In the genomic region with DNA sequence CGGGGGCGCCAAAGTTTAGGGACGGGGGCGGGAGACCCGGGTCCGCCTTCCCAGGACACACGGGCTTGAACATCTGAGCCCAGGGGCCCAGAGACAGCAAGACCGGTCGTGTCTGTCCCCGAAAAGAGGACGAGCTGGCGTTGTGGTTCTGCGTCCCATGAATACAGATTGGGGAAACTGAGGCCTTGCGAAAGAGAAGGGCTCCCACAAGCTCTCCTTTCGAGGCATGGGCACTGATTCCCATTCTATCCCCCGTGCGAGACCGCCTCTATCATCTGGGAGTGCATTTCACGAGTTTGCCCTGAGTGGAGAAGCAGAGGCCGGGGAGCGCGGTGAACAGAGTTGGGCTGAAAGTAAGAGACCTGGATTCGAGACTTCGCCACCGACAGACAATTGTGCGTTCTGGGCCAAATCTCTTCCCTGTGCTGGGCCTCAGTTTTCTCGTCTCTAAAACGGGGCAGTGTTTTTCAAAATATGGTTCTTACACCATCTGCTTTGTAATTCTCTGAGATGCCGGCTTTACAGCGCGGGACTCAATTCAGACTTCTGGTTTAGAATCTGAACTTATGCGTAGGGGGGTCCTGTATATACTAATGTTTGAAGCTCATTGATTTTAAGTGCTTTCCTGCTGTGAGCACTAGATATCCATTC, we compare ENCODE assay signal across 8 cellular contexts. TPM values are rescaled to one million over a fixed set of nuclear protein-coding genes. Genes with fewer than 3 reads are reported as not detected.
A peak's percentile ranks its signal among the peaks of the same experiment; 100 is the strongest.
DNase-seq lines count a peak whose midpoint lies in the region; ATAC-seq, FAIRE-seq and TF ChIP-seq lines count a peak whose summit lies in the region.

No MANE protein-coding gene starts in this region.

- H3K4me3 ChIP-seq in astrocyte (ENCODE audit: insufficient read depth, low read depth, low read length), result peak overlapping the region; percentile 94

- H4K20me1 ChIP-seq in astrocyte (ENCODE audit: insufficient read depth, low read length), result peaks cover 8% of the 10 kb centered on the region

- H3K9ac ChIP-seq in astrocyte (ENCODE audit: low read length), result peak overlapping the region; percentile 92

- H3K4me3 Mint-ChIP-seq in astrocyte (ENCODE audit: unreplicated experiment) (peak overlapping the region; percentile 99), immature natural killer cell (peak overlapping the region; percentile 93 to 100 (median 99))

- H3K36me3 ChIP-seq in KOPT-K1 (ENCODE audit: insufficient read depth, low read length) (peaks cover 14% of the 10 kb centered on the region; the same call in 1 of the 2 replicates), astrocyte (ENCODE audit: insufficient read depth, low read length) (peaks cover 2% of the 10 kb centered on the region)

- H3K9me3 Mint-ChIP-seq in astrocyte (ENCODE audit: unreplicated experiment), result peaks cover 5% of the 10 kb centered on the region
- no peaks in the 10 kb centered on the region for H3K9me3 Mint-ChIP-seq in immature natural killer cell

- H2AFZ ChIP-seq in astrocyte (ENCODE audit: low read depth, low read length), result peak overlapping the region; percentile 81

- peak overlapping the region; percentile 89 for H3K4me2 ChIP-seq in astrocyte (ENCODE audit: low read length)

- H3K36me3 Mint-ChIP-seq in astrocyte (ENCODE audit: low read depth, unreplicated experiment) (peaks cover 2% of the 10 kb centered on the region), immature natural killer cell (peaks cover 0 to 4% (median 0%) of the 10 kb centered on the region in 3 donors)

- H3K27me3 Mint-ChIP-seq in astrocyte (ENCODE audit: low read depth, unreplicated experiment) (peaks cover 12% of the 10 kb centered on the region), immature natural killer cell (ENCODE audit: low read depth in 3 of 3) (peaks cover 3 to 8% (median 4%) of the 10 kb centered on the region in 3 donors)

- H3K9me3 ChIP-seq in KOPT-K1 (ENCODE audit: insufficient read depth, low read length, poor library complexity, severe bottlenecking), result no peaks in the 10 kb centered on the region
- H3K9me3 ChIP-seq in astrocyte (ENCODE audit: insufficient read depth, low read depth, low read length), result no peaks in the 10 kb centered on the region

- intact Hi-C loops in Right ventricle myocardium inferior (cut with DNase I) (loop anchor here (5.0 kb wide), 2 partner anchors 72 to 193 kb away; partner anchors contain the start of genes MORC2 and TUG1), cardiac septum (cut with DNase I) (no loop called here)

- DNase-seq in Right ventricle myocardium inferior (ENCODE audit: missing footprints) (no peak), cardiac septum (ENCODE audit: low spot score) (no peak), astrocyte (ENCODE audit: low read depth) (peak; percentile 14), immature natural killer cell (no peak), DMS114 treated with DMSO at 0.1 percent for 48 hours (lab: John Stamatoyannopoulos, UW; ENCODE audit: unreplicated experiment) (no peak), activated gamma-delta T cell (lab: John Stamatoyannopoulos, UW) (no peak)
- peak; percentile 15 for DNase-seq in stimulated activated CD4-positive, alpha-beta T cell treated with anti-CD3 and anti-CD28 coated beads, Interleukin-4, amount 100 ng/mL, for 24 hours

- TF ChIP-seq CTCF in astrocyte (IDR thresholded peaks at IDR 0.05; ENCODE audit: insufficient read depth, low read depth, low read length), result no peak

- peaks cover 46% of the 10 kb centered on the region for H3K79me2 ChIP-seq in astrocyte (ENCODE audit: insufficient read depth, low read length)

- no peaks in the 10 kb centered on the region for H3K27me3 ChIP-seq in astrocyte (ENCODE audit: insufficient read depth, low read length)

- peaks cover 14% of the 10 kb centered on the region for H3K4me1 ChIP-seq in astrocyte (ENCODE audit: insufficient read depth, low read length)

- H3K27ac ChIP-seq in KOPT-K1 (ENCODE audit: low read depth, low read length, poor library complexity, severe bottlenecking) (peak overlapping the region; percentile 55), astrocyte (ENCODE audit: low read depth, low read length) (peak overlapping the region; percentile 76)

- no peak for FAIRE-seq in astrocyte (lab: Jason Lieb, UNC)

- H3K4me1 Mint-ChIP-seq in astrocyte (ENCODE audit: low read depth, unreplicated experiment) (peaks cover 19% of the 10 kb centered on the region), immature natural killer cell (peaks cover 38 to 48% of the 10 kb centered on the region in 2 donors)

- H3K27ac Mint-ChIP-seq in astrocyte (ENCODE audit: unreplicated experiment), result peak overlapping the region; percentile 98
- H3K27ac Mint-ChIP-seq in immature natural killer cell, result peak overlapping the region; percentile 85 to 99 (median 99)

- peak; percentile 40 for ATAC-seq in Right ventricle myocardium inferior

RNA-seq across cellular contexts. Expression of gene RNF185, which starts 0.5 kb away (rescaled TPM):
- total RNA-seq in Right ventricle myocardium inferior (20.1 TPM), cardiac septum (21.3 TPM), astrocyte (28.9 and 29.3 TPM in 2 replicates)
- 10 to 100 TPM; 12.8 to 27.3 (median 20.1) TPM for polyA plus RNA-seq in immature natural killer cell

RNA-seq across cellular contexts. Expression of gene PLA2G3, which starts 20.1 kb away (rescaled TPM):
- total RNA-seq in Right ventricle myocardium inferior (not detected), cardiac septum (not detected), astrocyte (not detected in 2 replicates)
- polyA plus RNA-seq in immature natural killer cell, result not detected

RNA-seq across cellular contexts. Expression of gene INPP5J, which starts 37.7 kb away (rescaled TPM):
- total RNA-seq in Right ventricle myocardium inferior, result 16.6 TPM
- 13.8 TPM for total RNA-seq in cardiac septum
- total RNA-seq in astrocyte, result 3.0 and 3.3 TPM in 2 replicates
- not detected for polyA plus RNA-seq in immature natural killer cell

RNA-seq across cellular contexts. Expression of gene LIMK2, which starts 51.6 kb away (rescaled TPM):
- 11.6 TPM for total RNA-seq in Right ventricle myocardium inferior
- 13.1 TPM for total RNA-seq in cardiac septum
- 128 and 136 TPM in 2 replicates for total RNA-seq in astrocyte
- 10 to 100 TPM in 1 of 3 donors, 1 to 10 TPM in 2; 4.0 to 12.9 (median 6.2) TPM for polyA plus RNA-seq in immature natural killer cell

RNA-seq across cellular contexts. Expression of gene SELENOM, which starts 53.1 kb away (rescaled TPM):
- total RNA-seq in Right ventricle myocardium inferior, result 48.2 TPM
- total RNA-seq in cardiac septum, result 77.7 TPM
- 157 and 205 TPM in 2 replicates for total RNA-seq in astrocyte
- 10 to 100 TPM; 24.1 to 51.0 (median 33.5) TPM for polyA plus RNA-seq in immature natural killer cell

Comparison
In these comparisons a context has a peak if more than half of its experiments do, and no peak if none do; other contexts are left out.
1. DNase-seq: peak in astrocyte (single experiment) and stimulated activated CD4-positive, alpha-beta T cell treated with anti-CD3 and anti-CD28 coated beads, Interleukin-4, amount 100 ng/mL, for 24 hours (single experiment); none in Right ventricle myocardium inferior (single experiment), cardiac septum (single experiment), immature natural killer cell (0 of 3), DMS114 treated with DMSO at 0.1 percent for 48 hours (single experiment) and activated gamma-delta T cell (single experiment).